10 cellular contexts compared by ENCODE assay signal in the genomic region with DNA sequence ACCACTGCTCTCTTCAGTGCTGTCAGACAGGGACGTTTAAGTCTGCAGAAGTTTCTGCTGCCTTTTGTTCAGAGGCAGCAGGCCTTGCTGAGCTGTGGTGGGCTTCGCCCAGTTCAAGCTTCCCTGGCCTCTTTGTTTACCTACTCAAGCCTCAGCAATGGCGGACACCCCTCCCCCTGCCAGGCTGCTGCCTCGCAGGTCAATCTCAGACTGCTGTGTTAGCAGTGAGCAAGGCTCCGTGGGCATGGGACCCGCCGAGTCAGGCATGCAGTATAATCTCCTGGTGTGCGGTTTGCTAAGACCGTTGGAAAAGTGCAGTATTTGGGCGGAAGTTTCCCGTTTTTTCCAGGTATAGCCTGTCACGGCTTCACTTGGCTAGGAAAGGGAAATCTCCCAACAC. TPM values are rescaled to one million over a fixed set of nuclear protein-coding genes. Genes with fewer than 3 reads are reported as not detected.
"Had no signal": no experiment of that assay in that cellular context is flagged by ENCODE, and none has a peak within 500 bp of the region (broad histone marks: within the 10 kb centered on the region; RNA-seq: fewer than 3 reads in every experiment).

No MANE protein-coding gene starts in this region.

RNA-seq across cellular contexts. Expression of a gene that starts 41.3 kb away (rescaled TPM):
- total RNA-seq: activated CD8-positive, alpha-beta T cell treated with anti-CD3 and anti-CD28 coated beads for 36 hours; activated naive CD4-positive, alpha-beta T cell treated with anti-CD3 and anti-CD28 coated beads for 36 hours; activated T-helper 2 cell treated with anti-CD3 and anti-CD28 coated beads, Interferon-gamma antibody, Interleukin-2, Interleukin-4, amounts not matched to agents 10 μg/mL and 5 μg/mL and 100 μg/mL, durations not matched to agents 14 hours and 24 hours and 36 hours; body of pancreas; chondrocyte; dermis blood vessel endothelial cell; foreskin keratinocyte; T-helper 1 cell treated with Interleukin-12 subunit alpha and Interleukin-12 subunit beta and Interleukin-4 antibody, amounts not matched to agents 30 ng/mL and 1 ng/mL, for 36 hours; T-helper 2 cell treated with Interferon-gamma antibody and Interleukin-4, amounts not matched to agents 100 ng/mL and 5 ng/mL, for 36 hours had no signal
- polyA plus RNA-seq: aorta, foreskin keratinocyte had no signal
